9 cellular contexts compared by ENCODE assay signal in the genomic region with DNA sequence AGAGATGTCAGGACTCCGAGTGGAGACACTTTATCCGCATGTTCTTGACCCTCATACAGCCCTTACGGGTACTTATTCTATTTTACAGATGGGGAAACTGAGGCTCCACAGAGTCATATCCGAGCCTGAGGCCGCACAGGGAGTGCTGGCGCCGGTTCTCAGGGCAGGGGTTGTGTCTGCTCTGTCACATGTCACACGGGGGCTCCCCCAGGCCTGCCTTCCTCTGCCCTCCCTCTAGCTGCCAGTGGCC. TPM values are rescaled to one million over a fixed set of nuclear protein-coding genes. Genes with fewer than 3 reads are reported as not detected.
DNase-seq lines count a peak whose midpoint lies in the region; ATAC-seq and TF ChIP-seq lines count a peak whose summit lies in the region.
"Had no signal": no experiment of that assay in that cellular context is flagged by ENCODE, and none has a peak within 500 bp of the region (broad histone marks: within the 10 kb centered on the region; RNA-seq: fewer than 3 reads in every experiment).

No MANE protein-coding gene starts in this region.

- TF ChIP-seq CTCF in nephron (IDR thresholded peaks at IDR 0.05; ENCODE audit: unreplicated experiment in 3 of 3), result no peak

- H3K27ac ChIP-seq in duodenal mucosa (ENCODE audit: low read depth, low read length) (peak overlapping the region; percentile 93), urinary bladder (ENCODE audit: low read depth) (peak overlapping the region; percentile 64)

- H3K27me3 Mint-ChIP-seq in nephron (ENCODE audit: low read depth), result no peaks in the 10 kb centered on the region

- H3K27me3 ChIP-seq in duodenal mucosa (ENCODE audit: control insufficient read depth in 1 of 2, insufficient read depth in 2 of 2, low read length in 2 of 2), result no peaks in the 10 kb centered on the region

- ATAC-seq in Right ventricle myocardium inferior, result peak; percentile 2
- no peak for ATAC-seq in left ventricle myocardium superior

- peaks cover under 1 to 7% of the 10 kb centered on the region in 2 donors for H3K36me3 ChIP-seq in duodenal mucosa (ENCODE audit: control insufficient read depth in 1 of 2, insufficient read depth in 2 of 2, low read length in 2 of 2)
- no peaks in the 10 kb centered on the region for H3K36me3 ChIP-seq in urinary bladder (ENCODE audit: insufficient read depth)

- DNase-seq in Right ventricle myocardium inferior (ENCODE audit: missing footprints) (no peak), left ventricle myocardium superior (no peak), DMS79 (lab: John Stamatoyannopoulos, UW) (no peak), islet precursor cell (no peak), DMS53 treated with DMSO at 0.1 percent for 48 hours (lab: John Stamatoyannopoulos, UW; ENCODE audit: unreplicated experiment) (no peak)
- DNase-seq: stimulated activated CD4-positive, alpha-beta T cell treated with anti-CD3 and anti-CD28 coated beads, Interleukin-12 subunit alpha, Interleukin-12 subunit beta, amount 100 ng/mL, for 4 hours had no signal

- H3K9me3 Mint-ChIP-seq in nephron, result no peaks in the 10 kb centered on the region

- 52% methylated on average over 8 of the region's 8 CpGs for WGBS in urinary bladder

- H3K4me1 ChIP-seq in duodenal mucosa (ENCODE audit: control insufficient read depth in 1 of 2, insufficient read depth in 2 of 2, low read length in 2 of 2) (peaks cover 36 to 61% of the 10 kb centered on the region in 2 donors), urinary bladder (ENCODE audit: insufficient read depth) (peaks cover 2% of the 10 kb centered on the region)

- H3K9ac ChIP-seq in duodenal mucosa (ENCODE audit: low read depth in 1 of 2, low read length in 2 of 2), result peak overlapping the region; percentile 80 to 91

- H3K4me3 Mint-ChIP-seq in nephron, result peak overlapping the region; percentile 65 to 77 (median 77)

- H3K4me3 ChIP-seq in duodenal mucosa (ENCODE audit: low read depth in 1 of 2, low read length in 2 of 2), result peak overlapping the region; percentile 58 to 62
- no peak overlapping the region for H3K4me3 ChIP-seq in urinary bladder (ENCODE audit: low read depth, low read length)

- peaks cover 29% of the 10 kb centered on the region for H3K4me1 Mint-ChIP-seq in nephron

- intact Hi-C loops in Right ventricle myocardium inferior (cut with DNase I) (no loop called here), left ventricle myocardium superior (cut with micrococcal nuclease) (no loop called here)

- H3K27ac Mint-ChIP-seq in nephron, result peak overlapping the region; percentile 70 to 88 (median 82)

- no peaks in the 10 kb centered on the region for H3K36me3 Mint-ChIP-seq in nephron (ENCODE audit: low read depth)

- no peaks in the 10 kb centered on the region for H3K9me3 ChIP-seq in duodenal mucosa (ENCODE audit: control insufficient read depth in 1 of 2, low read length in 2 of 2)

RNA-seq across cellular contexts. Expression of a gene that starts 1.0 kb away (rescaled TPM):
- total RNA-seq in Right ventricle myocardium inferior, result 31.1 TPM
- total RNA-seq in left ventricle myocardium superior, result 30.4 TPM
- 20.6 TPM for total RNA-seq in urinary bladder
- polyA plus RNA-seq in urinary bladder, result 54.2 TPM

RNA-seq across cellular contexts. Expression of a gene that starts 35.6 kb away (rescaled TPM):
- total RNA-seq in Right ventricle myocardium inferior (191 TPM), left ventricle myocardium superior (226 TPM), urinary bladder (5.4 TPM)
- 8.4 TPM for polyA plus RNA-seq in urinary bladder

Comparison
In these comparisons a context has a peak if more than half of its experiments do, and no peak if none do; other contexts are left out.
1. RNA of a gene that starts 35.6 kb away (total RNA-seq): 226 TPM in left ventricle myocardium superior (single experiment) and 191 TPM in Right ventricle myocardium inferior (single experiment); 5.4 TPM in urinary bladder (single experiment); every median in the first group is over 10 times any median in the second.